ENCODE assay signal across 11 cellular contexts in genomic region chr13:100032642-100033041, GRCh38. TPM values are rescaled to one million over a fixed set of nuclear protein-coding genes. Genes with fewer than 3 reads are reported as not detected.
"Had no signal": no experiment of that assay in that cellular context is flagged by ENCODE, and none has a peak within 500 bp of the region (broad histone marks: within the 10 kb centered on the region; RNA-seq: fewer than 3 reads in every experiment).

No MANE protein-coding gene starts in this region.

RNA-seq across cellular contexts. Expression of gene ZIC2, which starts 51.1 kb away (rescaled TPM):
- total RNA-seq: stomach, subcutaneous adipose tissue, suprapubic skin, thoracic aorta, thyroid gland, tibial nerve, transverse colon, upper lobe of right lung, ureter, uterus, vagina had no signal
